Comparison of ENCODE assay signal across 8 cellular contexts in the genomic region with DNA sequence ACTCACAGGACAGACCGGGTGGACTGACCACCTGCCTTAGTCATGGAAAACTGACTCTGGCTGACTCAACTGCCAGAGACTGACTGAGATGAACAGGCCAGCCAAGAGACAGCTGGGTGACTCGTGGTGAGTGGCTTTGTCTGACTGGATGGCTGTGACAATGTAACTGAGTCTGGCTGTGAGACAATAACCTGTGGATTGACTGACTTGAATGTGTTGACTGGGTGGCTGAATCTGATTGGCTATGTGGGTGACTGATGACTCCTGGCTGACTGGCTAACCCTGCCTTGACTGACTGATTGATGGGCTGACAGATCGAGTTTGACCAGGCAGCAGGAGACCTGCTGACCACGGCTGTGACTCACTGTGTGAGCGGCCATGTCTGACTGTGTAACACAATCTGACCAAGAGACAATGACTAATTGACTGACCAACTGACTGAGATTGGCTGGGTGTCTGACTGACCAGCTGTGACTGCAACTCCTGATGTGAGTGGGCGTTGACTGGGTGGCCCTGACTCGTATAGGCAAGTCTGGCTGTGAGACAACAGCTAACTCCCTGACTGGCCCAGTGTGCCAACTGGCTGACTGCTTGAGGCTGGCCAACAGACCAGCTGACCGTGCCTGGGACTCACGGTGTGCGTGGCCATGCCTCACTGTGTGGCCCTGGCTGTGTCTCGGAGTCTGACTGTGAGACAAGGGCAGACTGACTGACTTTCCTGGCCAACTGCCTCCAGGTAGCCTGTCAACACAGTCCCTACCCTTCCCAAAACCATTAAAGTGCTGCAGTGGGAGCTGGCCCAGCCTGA.
A peak's percentile ranks its signal among the peaks of the same experiment; 100 is the strongest.
DNase-seq lines count a peak whose midpoint lies in the region; ATAC-seq and TF ChIP-seq lines count a peak whose summit lies in the region.

No MANE protein-coding gene starts in this region.

- WGBS in gastroesophageal sphincter (ENCODE audit: low coverage in 1 of 2), 2 donors = 62 to 80% methylated on average over 1 to 3 of the region's 11 CpGs

- TF ChIP-seq EP300 in gastroesophageal sphincter (IDR thresholded peaks at IDR 0.05) = no peak

- no peak for TF ChIP-seq CTCF in AG04449 (IDR thresholded peaks at IDR 0.05; ENCODE audit: insufficient read depth, low read length, missing control alignments)
- no peak for TF ChIP-seq CTCF in gastroesophageal sphincter (IDR thresholded peaks at IDR 0.05)
- TF ChIP-seq CTCF in A673 (conservative IDR thresholded peaks at IDR 0.05; ENCODE audit: low read depth, low read length) = no peak

- H3K4me3 ChIP-seq in AG04449 (ENCODE audit: low read depth, low read length) = no peak overlapping the region
- H3K4me3 ChIP-seq in gastroesophageal sphincter = no peak overlapping the region
- H3K4me3 ChIP-seq in Karpas-422 (ENCODE audit: low read length) = no peak overlapping the region
- no peak overlapping the region for H3K4me3 ChIP-seq in A673 (ENCODE audit: low read depth, low read length, poor library complexity, severe bottlenecking)

- CTCF ChIA-PET in AG04449 (lab: Yijun Ruan, JAX) = interaction anchor here (1.5 kb wide), 1 partner anchor 351 kb away, joined by 3 read pairs; no protein-coding TSS in a partner anchor
- CTCF ChIA-PET in A673 (lab: Charles Lee) = no interaction called here

- POLR2A ChIA-PET in AG04449 (lab: Yijun Ruan, JAX) (no interaction called here), A673 (lab: Charles Lee; ENCODE audit: low non-redundant PET) (no interaction called here)

- intact Hi-C loops in A673 (cut with micrococcal nuclease; ENCODE audit: unreplicated experiment) = no loop called here

- H2AFZ ChIP-seq in Karpas-422 (ENCODE audit: low read length) = no peak overlapping the region

- H3K9me2 ChIP-seq in Karpas-422 (replicated peaks; ENCODE audit: insufficient read depth, low read length) = no peaks in the 10 kb centered on the region

- no peak overlapping the region for H3K4me2 ChIP-seq in Karpas-422 (ENCODE audit: low read depth, low read length, poor library complexity, severe bottlenecking)

- no peaks in the 10 kb centered on the region for H4K20me1 ChIP-seq in Karpas-422 (ENCODE audit: insufficient read depth, low read depth, low read length)

- H3K27me3 ChIP-seq in gastroesophageal sphincter = no peaks in the 10 kb centered on the region
- no peaks in the 10 kb centered on the region for H3K27me3 ChIP-seq in Karpas-422 (ENCODE audit: low read length)
- no peaks in the 10 kb centered on the region for H3K27me3 ChIP-seq in A673 (replicated peaks; ENCODE audit: insufficient read depth, low read depth, low read length, poor library complexity)

- TF ChIP-seq POLR2A in gastroesophageal sphincter (IDR thresholded peaks at IDR 0.05) = no peak

- H3K9me3 ChIP-seq in gastroesophageal sphincter = no peaks in the 10 kb centered on the region
- no peaks in the 10 kb centered on the region for H3K9me3 ChIP-seq in Karpas-422 (ENCODE audit: low read length)
- no peaks in the 10 kb centered on the region for H3K9me3 ChIP-seq in A673 (ENCODE audit: low read depth, low read length, poor library complexity, severe bottlenecking)

- peak; percentile 75 for DNase-seq in AG04449 (ENCODE audit: low read depth, low spot score)
- peak; percentile 51 to 69 for DNase-seq in activated CD4-positive, alpha-beta T cell treated with anti-CD3 and anti-CD28 coated beads for 4 hours
- DNase-seq in stimulated activated CD4-positive, alpha-beta T cell treated with anti-CD3 and anti-CD28 coated beads, Interleukin-12 subunit alpha, Interleukin-12 subunit beta, amount 100 ng/mL, for 48 hours (ENCODE audit: low read depth in 2 of 3, low spot score in 1 of 3) = peak; percentile 54 to 74 (median 70)
- no peak for DNase-seq in NCI-H526 treated with DMSO at 0.1 percent for 48 hours (lab: John Stamatoyannopoulos, UW)
- no peak for DNase-seq in Karpas-422
- no peak for DNase-seq in A673 (ENCODE audit: low spot score)

- H3K9ac ChIP-seq in Karpas-422 (ENCODE audit: low read length) = no peak overlapping the region

- H3K27ac ChIP-seq in gastroesophageal sphincter (peak overlapping the region in 2 of 4 donors; percentile 50 to 53), Karpas-422 (ENCODE audit: low read length) (no peak overlapping the region), A673 (ENCODE audit: low read depth, low read length, poor library complexity, severe bottlenecking) (no peak overlapping the region)

- peak; percentile 34 for ATAC-seq in HG02588 (IDR thresholded peaks at IDR 0.05; ENCODE audit: unreplicated experiment)
- peak; percentile 37 for ATAC-seq in gastroesophageal sphincter

- BruUV-seq in A673 (replicated peaks; lab: Mats Ljungman, UMichigan) = no TSS peak

- no peaks in the 10 kb centered on the region for H3K79me2 ChIP-seq in Karpas-422 (ENCODE audit: low read length)

- H3K4me1 ChIP-seq in gastroesophageal sphincter = peaks cover 0 to 57% (median 10%) of the 10 kb centered on the region in 3 donors
- no peaks in the 10 kb centered on the region for H3K4me1 ChIP-seq in Karpas-422 (ENCODE audit: low read length)
- H3K4me1 ChIP-seq in A673 (ENCODE audit: insufficient read depth, low read length, poor library complexity, severe bottlenecking) = no peaks in the 10 kb centered on the region

- H3K36me3 ChIP-seq in gastroesophageal sphincter (no peaks in the 10 kb centered on the region), Karpas-422 (ENCODE audit: insufficient read depth, low read length) (no peaks in the 10 kb centered on the region), A673 (ENCODE audit: insufficient read depth, low read length, poor library complexity, severe bottlenecking) (no peaks in the 10 kb centered on the region)

Comparison
In these comparisons a context has a peak if more than half of its experiments do, and no peak if none do; other contexts are left out.
1. DNase-seq: peak in AG04449 (single experiment), activated CD4-positive, alpha-beta T cell treated with anti-CD3 and anti-CD28 coated beads for 4 hours (2 of 2) and stimulated activated CD4-positive, alpha-beta T cell treated with anti-CD3 and anti-CD28 coated beads, Interleukin-12 subunit alpha, Interleukin-12 subunit beta, amount 100 ng/mL, for 48 hours (3 of 3); none in NCI-H526 treated with DMSO at 0.1 percent for 48 hours (single experiment), Karpas-422 (single experiment) and A673 (single experiment).